Comparison of ENCODE assay signal across 8 cellular contexts in the genomic region with DNA sequence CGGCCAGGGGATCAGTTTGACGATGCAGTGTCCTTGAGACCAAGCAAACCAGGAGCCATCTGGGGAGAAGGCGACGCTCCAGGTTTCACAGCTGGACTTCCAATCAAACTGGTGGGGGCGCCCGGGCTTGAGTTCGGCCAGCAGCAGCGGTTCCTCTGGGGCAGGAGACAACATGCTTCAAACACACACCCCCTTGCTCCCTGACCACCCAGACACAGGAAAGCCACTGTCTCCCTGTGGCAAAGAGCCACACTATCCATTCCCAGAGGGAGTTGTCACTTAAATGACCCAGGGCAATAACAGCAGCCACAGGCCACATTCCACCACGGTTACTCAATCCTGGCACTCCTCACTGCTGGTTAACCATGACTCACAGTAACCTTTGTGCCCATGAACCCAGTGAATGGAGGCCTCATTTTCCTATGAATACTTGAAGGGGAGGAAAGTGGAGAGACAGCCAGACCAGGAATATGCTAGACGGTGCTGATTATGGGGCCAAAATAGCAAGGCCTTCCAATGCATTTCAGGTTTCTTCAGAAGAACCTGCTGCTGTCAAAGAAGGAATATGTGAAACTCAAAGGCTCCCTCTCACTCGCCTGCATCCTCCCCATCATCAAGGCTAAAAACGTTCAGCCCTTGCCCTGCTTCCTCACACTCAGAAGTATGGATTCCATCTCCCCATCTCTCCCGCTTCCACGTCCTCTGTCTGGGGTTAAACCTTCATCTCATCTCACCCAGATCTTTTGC. TPM values are rescaled to one million over a fixed set of nuclear protein-coding genes. Genes with fewer than 3 reads are reported as not detected.
A peak's percentile ranks its signal among the peaks of the same experiment; 100 is the strongest.
DNase-seq lines count a peak whose midpoint lies in the region; ATAC-seq and TF ChIP-seq lines count a peak whose summit lies in the region.

No MANE protein-coding gene starts in this region.

- intact Hi-C loops in activated CD4-positive, alpha-beta memory T cell treated with anti-CD3 and anti-CD28 coated beads for 36 hours (cut with micrococcal nuclease): loop anchor here (1.0 to 10.0 kb wide), 5 partner anchors 8 to 320 kb away; a partner anchor contains a TSS

- POLR2A ChIA-PET in activated CD4-positive, alpha-beta memory T cell treated with anti-CD3 and anti-CD28 coated beads for 36 hours (lab: Charles Lee): interaction anchor here (0.9 to 1.5 kb wide), 10 partner anchors 7 to 25 kb away, joined by 3 to 15 read pairs (median 4); a partner anchor contains a TSS

- DNase-seq in T-helper 1 cell (no peak), foreskin melanocyte (peak; percentile 94), osteocyte (ENCODE audit: extremely low spot score, unreplicated experiment) (peak; percentile 86)
- DNase-seq in activated CD4-positive, alpha-beta memory T cell treated with anti-CD3 and anti-CD28 coated beads for 36 hours: peak; percentile 79

- no peak for TF ChIP-seq CTCF in osteocyte (IDR thresholded peaks at IDR 0.05)

- peaks cover 27% of the 10 kb centered on the region for H3K4me1 Mint-ChIP-seq in T-helper 1 cell treated with Interleukin-12 subunit alpha and Interleukin-12 subunit beta and Interleukin-4 antibody, amounts not matched to agents 30 μg/mL and 1 μg/mL, for 36 hours (ENCODE audit: low read depth)
- peaks cover 53% of the 10 kb centered on the region for H3K4me1 Mint-ChIP-seq in activated CD4-positive, alpha-beta memory T cell treated with anti-CD3 and anti-CD28 coated beads for 36 hours (ENCODE audit: low read depth)
- peaks cover 49% of the 10 kb centered on the region for H3K4me1 Mint-ChIP-seq in osteocyte (ENCODE audit: unreplicated experiment)

- no peaks in the 10 kb centered on the region for H3K27me3 Mint-ChIP-seq in T-helper 1 cell treated with Interleukin-12 subunit alpha and Interleukin-12 subunit beta and Interleukin-4 antibody, amounts not matched to agents 30 μg/mL and 1 μg/mL, for 36 hours (ENCODE audit: low read depth)
- H3K27me3 Mint-ChIP-seq in activated CD4-positive, alpha-beta memory T cell treated with anti-CD3 and anti-CD28 coated beads for 36 hours: no peaks in the 10 kb centered on the region
- no peaks in the 10 kb centered on the region for H3K27me3 Mint-ChIP-seq in osteocyte (ENCODE audit: unreplicated experiment)

- no peak for ATAC-seq in HG03097 (IDR thresholded peaks at IDR 0.05; ENCODE audit: low FRiP score, unreplicated experiment)
- ATAC-seq in GM21723 (IDR thresholded peaks at IDR 0.05; ENCODE audit: unreplicated experiment): no peak
- no peak for ATAC-seq in HG02798 (IDR thresholded peaks at IDR 0.05; ENCODE audit: poor library complexity, unreplicated experiment)

- H3K9me3 Mint-ChIP-seq in T-helper 1 cell treated with Interleukin-12 subunit alpha and Interleukin-12 subunit beta and Interleukin-4 antibody, amounts not matched to agents 30 μg/mL and 1 μg/mL, for 36 hours: no peaks in the 10 kb centered on the region
- no peaks in the 10 kb centered on the region for H3K9me3 Mint-ChIP-seq in activated CD4-positive, alpha-beta memory T cell treated with anti-CD3 and anti-CD28 coated beads for 36 hours
- H3K9me3 Mint-ChIP-seq in osteocyte (ENCODE audit: unreplicated experiment): no peaks in the 10 kb centered on the region

- peaks cover 21% of the 10 kb centered on the region for H3K36me3 Mint-ChIP-seq in T-helper 1 cell treated with Interleukin-12 subunit alpha and Interleukin-12 subunit beta and Interleukin-4 antibody, amounts not matched to agents 30 μg/mL and 1 μg/mL, for 36 hours (ENCODE audit: low read depth)
- H3K36me3 Mint-ChIP-seq in activated CD4-positive, alpha-beta memory T cell treated with anti-CD3 and anti-CD28 coated beads for 36 hours: peaks cover 25% of the 10 kb centered on the region
- H3K36me3 Mint-ChIP-seq in osteocyte (ENCODE audit: unreplicated experiment): peaks cover 27% of the 10 kb centered on the region

- H3K27ac Mint-ChIP-seq in T-helper 1 cell treated with Interleukin-12 subunit alpha and Interleukin-12 subunit beta and Interleukin-4 antibody, amounts not matched to agents 30 μg/mL and 1 μg/mL, for 36 hours: peak overlapping the region; percentile 6
- peak overlapping the region; percentile 84 for H3K27ac Mint-ChIP-seq in activated CD4-positive, alpha-beta memory T cell treated with anti-CD3 and anti-CD28 coated beads for 36 hours
- peak overlapping the region; percentile 78 for H3K27ac Mint-ChIP-seq in osteocyte (ENCODE audit: unreplicated experiment)

- CTCF ChIA-PET in activated CD4-positive, alpha-beta memory T cell treated with anti-CD3 and anti-CD28 coated beads for 36 hours (lab: Charles Lee): interaction anchor here (0.6 to 2.3 kb wide), 9 partner anchors 7 to 326 kb away, joined by 3 to 11 read pairs (median 6); no protein-coding TSS in a partner anchor

- no peak overlapping the region for H3K4me3 Mint-ChIP-seq in T-helper 1 cell treated with Interleukin-12 subunit alpha and Interleukin-12 subunit beta and Interleukin-4 antibody, amounts not matched to agents 30 μg/mL and 1 μg/mL, for 36 hours
- peak overlapping the region; percentile 48 for H3K4me3 Mint-ChIP-seq in activated CD4-positive, alpha-beta memory T cell treated with anti-CD3 and anti-CD28 coated beads for 36 hours
- H3K4me3 Mint-ChIP-seq in osteocyte (ENCODE audit: unreplicated experiment): no peak overlapping the region

RNA-seq across cellular contexts. Expression of a gene that starts 8.5 kb away (rescaled TPM):
- 100 to 1,000 TPM in 1 of 2 experiments, 10 to 100 TPM in 1; 93.2 to 102 TPM for total RNA-seq in activated CD4-positive, alpha-beta memory T cell treated with anti-CD3 and anti-CD28 coated beads for 36 hours
- 94.7 and 98.2 TPM in 2 replicates for total RNA-seq in osteocyte

RNA-seq across cellular contexts. Expression of a gene that starts 36.0 kb away (rescaled TPM):
- 10 to 100 TPM; 65.8 to 70.8 TPM for total RNA-seq in activated CD4-positive, alpha-beta memory T cell treated with anti-CD3 and anti-CD28 coated beads for 36 hours
- 12.7 and 13.2 TPM in 2 replicates for total RNA-seq in osteocyte

RNA-seq across cellular contexts. Expression of a gene that starts 51.3 kb away (rescaled TPM):
- 1 to 10 TPM; 5.7 to 7.6 TPM for total RNA-seq in activated CD4-positive, alpha-beta memory T cell treated with anti-CD3 and anti-CD28 coated beads for 36 hours
- total RNA-seq in osteocyte: 20.7 and 21.7 TPM in 2 replicates

Comparison
In these comparisons a context has a peak if more than half of its experiments do, and no peak if none do; other contexts are left out.
1. H3K27ac Mint-ChIP-seq: peak in every context shown above with its lines; median percentile 84 in activated CD4-positive, alpha-beta memory T cell treated with anti-CD3 and anti-CD28 coated beads for 36 hours; 78 in osteocyte; 6 in T-helper 1 cell treated with Interleukin-12 subunit alpha and Interleukin-12 subunit beta and Interleukin-4 antibody, amounts not matched to agents 30 μg/mL and 1 μg/mL, for 36 hours.
2. DNase-seq: peak in activated CD4-positive, alpha-beta memory T cell treated with anti-CD3 and anti-CD28 coated beads for 36 hours (single experiment), foreskin melanocyte (single experiment) and osteocyte (single experiment); none in T-helper 1 cell (0 of 5).